Comparison of ENCODE assay signal across 12 cellular contexts in the genomic region with DNA sequence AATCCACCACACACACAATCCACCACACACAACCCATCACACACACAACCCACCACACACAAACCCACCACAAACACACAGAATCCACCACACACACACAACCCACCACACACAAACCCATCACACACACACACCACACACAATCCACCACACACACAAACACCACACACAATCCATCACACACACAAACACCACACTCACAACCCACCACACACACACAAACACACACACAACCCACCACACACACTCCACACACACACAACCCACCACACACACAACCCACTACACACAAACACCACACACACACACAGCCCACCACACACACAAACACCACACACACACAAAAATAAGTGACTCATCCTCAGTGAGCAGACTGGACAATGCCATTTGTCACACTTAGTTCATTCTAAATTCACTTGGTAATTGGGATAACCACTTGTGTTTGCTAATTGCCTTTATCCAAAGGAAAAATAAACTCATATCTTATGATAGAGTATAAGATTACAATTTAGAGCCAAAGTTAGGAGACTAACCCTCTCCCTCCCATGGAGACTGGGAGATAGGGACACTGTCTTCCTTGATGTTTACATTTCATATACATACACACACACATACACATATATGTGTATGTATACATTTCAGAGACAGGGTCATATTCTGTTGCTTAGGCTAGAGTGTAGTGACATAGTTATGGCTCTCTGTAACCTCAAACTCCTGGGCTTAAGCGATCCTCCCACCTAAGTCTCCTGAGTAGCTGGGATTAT. TPM values are rescaled to one million over a fixed set of nuclear protein-coding genes. Genes with fewer than 3 reads are reported as not detected.
DNase-seq lines count a peak whose midpoint lies in the region; ATAC-seq and TF ChIP-seq lines count a peak whose summit lies in the region.
"Had no signal": no experiment of that assay in that cellular context is flagged by ENCODE, and none has a peak within 500 bp of the region (broad histone marks: within the 10 kb centered on the region; RNA-seq: fewer than 3 reads in every experiment).

No MANE protein-coding gene starts in this region.

- intact Hi-C loops in CD4-positive, alpha-beta memory T cell (cut with micrococcal nuclease): loop anchor here (5.0 kb wide), 2 partner anchors 152 to 417 kb away; partner anchors contain the start of gene GIMAP7
- intact Hi-C loops in natural killer cell (cut with micrococcal nuclease): loop anchor here (5.0 kb wide), 1 partner anchor 397 kb away; no protein-coding TSS in a partner anchor

- DNase-seq in CD4-positive, alpha-beta memory T cell: no peak
- DNase-seq in natural killer cell (no peak), NCI-H2196 treated with DMSO at 0.1 percent for 48 hours (lab: John Stamatoyannopoulos, UW; ENCODE audit: unreplicated experiment) (no peak), KBM-7 (no peak)
- no peak for DNase-seq in activated effector memory CD4-positive, alpha-beta T cell treated with Interleukin-2 at 50 U/mL for 16 hours
- DNase-seq: H7; NCI-H446; stimulated activated naive CD4-positive, alpha-beta T cell treated with Interleukin-2 at 50 U/mL for 16 hours had no signal

- H3K36me3 ChIP-seq in CD4-positive, alpha-beta memory T cell (ENCODE audit: insufficient read depth, low read length): no peaks in the 10 kb centered on the region
- H3K36me3 ChIP-seq in HEK293 (ENCODE audit: control insufficient read depth in 2 of 2, insufficient read depth in 1 of 2, low read length in 2 of 2): no peaks in the 10 kb centered on the region
- H3K36me3 ChIP-seq: SJSA1 had no signal

- H3K9me3 Mint-ChIP-seq in CD4-positive, alpha-beta memory T cell: no peaks in the 10 kb centered on the region
- no peaks in the 10 kb centered on the region for H3K9me3 Mint-ChIP-seq in activated naive CD8-positive, alpha-beta T cell (ENCODE audit: low read depth)
- peaks cover 0 to 3% of the 10 kb centered on the region in 2 donors for H3K9me3 Mint-ChIP-seq in natural killer cell

- H3K4me3 ChIP-seq in CD4-positive, alpha-beta memory T cell (ENCODE audit: low read length in 2 of 2): no peak overlapping the region
- H3K4me3 ChIP-seq in HEK293 (ENCODE audit: low read depth, low read length): no peak overlapping the region
- H3K4me3 ChIP-seq: lung, SJSA1 had no signal

- no peaks in the 10 kb centered on the region for H3K9me3 ChIP-seq in CD4-positive, alpha-beta memory T cell (ENCODE audit: control insufficient read depth in 1 of 2, low read length in 2 of 2)
- H3K9me3 ChIP-seq in HEK293 (ENCODE audit: control insufficient read depth, insufficient read depth, low read depth, low read length): no peaks in the 10 kb centered on the region
- H3K9me3 ChIP-seq: SJSA1 had no signal

- peaks cover 31% of the 10 kb centered on the region for H3K4me1 ChIP-seq in CD4-positive, alpha-beta memory T cell (ENCODE audit: insufficient read depth, low read length)
- H3K4me1 ChIP-seq in HEK293 (ENCODE audit: control insufficient read depth, insufficient read depth, low read length): no peaks in the 10 kb centered on the region
- H3K4me1 ChIP-seq: SJSA1 had no signal

- CTCF ChIA-PET in CD4-positive, alpha-beta memory T cell (lab: Charles Lee; ENCODE audit: partially characterized antibody): interaction anchor here (1.6 kb wide), 1 partner anchor 419 kb away, joined by 3 read pairs; no protein-coding TSS in a partner anchor
- CTCF ChIA-PET in HEK293 (lab: Yijun Ruan, JAX): no interaction called here

- no peaks in the 10 kb centered on the region for H3K27me3 Mint-ChIP-seq in CD4-positive, alpha-beta memory T cell
- no peaks in the 10 kb centered on the region for H3K27me3 Mint-ChIP-seq in activated naive CD8-positive, alpha-beta T cell
- peaks cover 0 to 5% of the 10 kb centered on the region in 2 donors for H3K27me3 Mint-ChIP-seq in natural killer cell (ENCODE audit: low read depth in 2 of 2)

- H3K27me3 ChIP-seq in CD4-positive, alpha-beta memory T cell (ENCODE audit: insufficient read depth, low read length): no peaks in the 10 kb centered on the region
- H3K27me3 ChIP-seq: SJSA1 had no signal

- no peak for TF ChIP-seq CTCF in HEK293 (tag by site-specific recombination; IDR thresholded peaks at IDR 0.05)
- TF ChIP-seq CTCF in natural killer cell (IDR thresholded peaks at IDR 0.05): no peak

- no peaks in the 10 kb centered on the region for H3K36me3 Mint-ChIP-seq in CD4-positive, alpha-beta memory T cell
- no peaks in the 10 kb centered on the region for H3K36me3 Mint-ChIP-seq in activated naive CD8-positive, alpha-beta T cell
- H3K36me3 Mint-ChIP-seq in natural killer cell: no peaks in the 10 kb centered on the region

- peak overlapping the region in 6 of 7 donors; percentile 9 to 93 (median 72) for H3K27ac Mint-ChIP-seq in CD4-positive, alpha-beta memory T cell
- H3K27ac Mint-ChIP-seq in activated naive CD8-positive, alpha-beta T cell: peak overlapping the region; percentile 35
- H3K27ac Mint-ChIP-seq in natural killer cell: peak overlapping the region; percentile 23 to 95

- POLR2A ChIA-PET in CD4-positive, alpha-beta memory T cell (lab: Charles Lee; ENCODE audit: partially characterized antibody): no interaction called here
- POLR2A ChIA-PET in HEK293 (lab: Yijun Ruan, JAX): no interaction called here

- H3K4me3 Mint-ChIP-seq in CD4-positive, alpha-beta memory T cell: peak overlapping the region in 3 of 8 donors; percentile 7 to 44 (median 33)
- no peak overlapping the region for H3K4me3 Mint-ChIP-seq in activated naive CD8-positive, alpha-beta T cell
- peak overlapping the region; percentile 45 for H3K4me3 Mint-ChIP-seq in natural killer cell

- in situ Hi-C loops in KBM-7 (cut with MboI; ENCODE audit: low pct_unique_long_range_greater_than_20kb, low sequenced_read_pairs): no loop called here

- no peak for ATAC-seq in natural killer cell

- no peak overlapping the region for H3K27ac ChIP-seq in CD4-positive, alpha-beta memory T cell (ENCODE audit: low read depth, low read length)
- H3K27ac ChIP-seq in HEK293 (ENCODE audit: extremely low read depth, low read depth, low read length): no peak overlapping the region
- H3K27ac ChIP-seq: SJSA1 had no signal

- peaks cover 24 to 59% (median 35%) of the 10 kb centered on the region in 4 donors for H3K4me1 Mint-ChIP-seq in CD4-positive, alpha-beta memory T cell
- H3K4me1 Mint-ChIP-seq in activated naive CD8-positive, alpha-beta T cell (ENCODE audit: low read depth): peaks cover 56% of the 10 kb centered on the region
- H3K4me1 Mint-ChIP-seq in natural killer cell: peaks cover 33% of the 10 kb centered on the region in 2 donors

TF ChIP-seq in HEK293, 187 proteins besides CTCF, POLR2A, EP300 and RAD21 (continues in another document):
- TF ChIP-seq ZNF521 (tag by site-specific recombination; IDR thresholded peaks at IDR 0.05) (no peak), ZNF664 (tag by site-specific recombination; IDR thresholded peaks at IDR 0.05) (no peak), KLF10 (tag by site-specific recombination; IDR thresholded peaks at IDR 0.05) (no peak; the same call in 1 of the 2 replicates), HOXD13 (CRISPR knock-in tag; IDR thresholded peaks at IDR 0.05; ENCODE audit: borderline replicate concordance) (no peak), ZNF155 (tag by site-specific recombination; IDR thresholded peaks at IDR 0.05) (peak; percentile 79; the same call in 1 of the 2 replicates), ZNF416 (tag by site-specific recombination; IDR thresholded peaks at IDR 0.05) (no peak), GLI2 (tag by site-specific recombination; IDR thresholded peaks at IDR 0.05; ENCODE audit: borderline replicate concordance, low read depth) (peak; percentile 77; the same call in 1 of the 2 replicates), GLIS1 (tag by site-specific recombination; IDR thresholded peaks at IDR 0.05) (peak; percentile 83), ZNF704 (tag by site-specific recombination; IDR thresholded peaks at IDR 0.05) (no peak)
- TF ChIP-seq, protein P1, sequence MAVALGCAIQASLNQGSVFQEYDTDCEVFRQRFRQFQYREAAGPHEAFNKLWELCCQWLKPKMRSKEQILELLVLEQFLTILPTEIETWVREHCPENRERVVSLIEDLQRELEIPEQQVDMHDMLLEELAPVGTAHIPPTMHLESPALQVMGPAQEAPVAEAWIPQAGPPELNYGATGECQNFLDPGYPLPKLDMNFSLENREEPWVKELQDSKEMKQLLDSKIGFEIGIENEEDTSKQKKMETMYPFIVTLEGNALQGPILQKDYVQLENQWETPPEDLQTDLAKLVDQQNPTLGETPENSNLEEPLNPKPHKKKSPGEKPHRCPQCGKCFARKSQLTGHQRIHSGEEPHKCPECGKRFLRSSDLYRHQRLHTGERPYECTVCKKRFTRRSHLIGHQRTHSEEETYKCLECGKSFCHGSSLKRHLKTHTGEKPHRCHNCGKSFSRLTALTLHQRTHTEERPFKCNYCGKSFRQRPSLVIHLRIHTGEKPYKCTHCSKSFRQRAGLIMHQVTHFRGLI (tag by site-specific recombination; IDR thresholded peaks at IDR 0.05): no peak

RNA-seq across cellular contexts. Expression of gene REPIN1, which starts 8.5 kb away (rescaled TPM):
- 10 to 100 TPM; 72.0 to 78.5 TPM for total RNA-seq in CD4-positive, alpha-beta memory T cell
- polyA plus RNA-seq in CD4-positive, alpha-beta memory T cell: 10 to 100 TPM; 29.4 to 62.1 TPM
- 10 to 100 TPM; 58.9 to 79.4 (median 76.5) TPM for total RNA-seq in natural killer cell

RNA-seq across cellular contexts. Expression of gene RARRES2, which starts 18.7 kb away (rescaled TPM):
- not detected for total RNA-seq in CD4-positive, alpha-beta memory T cell
- not detected for polyA plus RNA-seq in CD4-positive, alpha-beta memory T cell
- not detected for total RNA-seq in natural killer cell
- total RNA-seq: SJSA1 had no signal

RNA-seq across cellular contexts. Expression of gene ZNF775, which starts 19.0 kb away (rescaled TPM):
- 1 to 10 TPM; 4.3 to 5.5 TPM for total RNA-seq in CD4-positive, alpha-beta memory T cell
- polyA plus RNA-seq in CD4-positive, alpha-beta memory T cell: 1 to 10 TPM in 1 of 2 donors, under 1 TPM in 1; 0.67 to 7.6 TPM
- total RNA-seq in natural killer cell: 1 to 10 TPM; 1.3 to 2.7 (median 1.6) TPM

RNA-seq across cellular contexts. Expression of gene ACTR3C, which starts 36.8 kb away (rescaled TPM):
- 10 to 100 TPM; 13.0 to 17.8 TPM for total RNA-seq in CD4-positive, alpha-beta memory T cell
- polyA plus RNA-seq in CD4-positive, alpha-beta memory T cell: 1 to 10 TPM; 3.6 to 8.6 TPM
- 1 to 10 TPM; 5.1 to 8.3 (median 7.2) TPM for total RNA-seq in natural killer cell
- total RNA-seq: SJSA1 had no signal

RNA-seq across cellular contexts. Expression of gene LRRC61, which starts 36.9 kb away (rescaled TPM):
- total RNA-seq in CD4-positive, alpha-beta memory T cell: 10 to 100 TPM; 11.0 to 12.8 TPM
- polyA plus RNA-seq in CD4-positive, alpha-beta memory T cell: 10 to 100 TPM; 14.8 to 16.0 TPM
- total RNA-seq in natural killer cell: 10 to 100 TPM in 2 of 3 donors, 1 to 10 TPM in 1; 7.3 to 16.7 (median 13.7) TPM
- total RNA-seq: SJSA1 had no signal
